2 cellular contexts compared by ENCODE assay signal in genomic region chr7:125033506-125033905, GRCh38.
TF ChIP-seq lines count a peak whose summit lies in the region.

No MANE protein-coding gene starts in this region.

TF ChIP-seq in IMR-90, 13 proteins besides CTCF, POLR2A, EP300 and RAD21 (continued from another document):
- TF ChIP-seq USF2 (IDR thresholded peaks at IDR 0.05; ENCODE audit: low read depth, low read length): no peak
- TF ChIP-seq MAFK (IDR thresholded peaks at IDR 0.05; ENCODE audit: low read depth, low read length): no peak
- TF ChIP-seq MAZ (IDR thresholded peaks at IDR 0.05; ENCODE audit: borderline replicate concordance, low read depth, low read length): no peak
- TF ChIP-seq BHLHE40 (IDR thresholded peaks at IDR 0.05; ENCODE audit: low read depth, low read length): no peak
- TF ChIP-seq, protein P1, sequence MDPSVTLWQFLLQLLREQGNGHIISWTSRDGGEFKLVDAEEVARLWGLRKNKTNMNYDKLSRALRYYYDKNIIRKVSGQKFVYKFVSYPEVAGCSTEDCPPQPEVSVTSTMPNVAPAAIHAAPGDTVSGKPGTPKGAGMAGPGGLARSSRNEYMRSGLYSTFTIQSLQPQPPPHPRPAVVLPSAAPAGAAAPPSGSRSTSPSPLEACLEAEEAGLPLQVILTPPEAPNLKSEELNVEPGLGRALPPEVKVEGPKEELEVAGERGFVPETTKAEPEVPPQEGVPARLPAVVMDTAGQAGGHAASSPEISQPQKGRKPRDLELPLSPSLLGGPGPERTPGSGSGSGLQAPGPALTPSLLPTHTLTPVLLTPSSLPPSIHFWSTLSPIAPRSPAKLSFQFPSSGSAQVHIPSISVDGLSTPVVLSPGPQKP (IDR thresholded peaks at IDR 0.05; ENCODE audit: borderline replicate concordance, low read depth, low read length): no peak
- TF ChIP-seq RFX5 (IDR thresholded peaks at IDR 0.05; ENCODE audit: low read depth, low read length): no peak

TF ChIP-seq in HepG2, 621 proteins besides CTCF, POLR2A, EP300 and RAD21 (continued from another document):
- TF ChIP-seq, protein P2, sequence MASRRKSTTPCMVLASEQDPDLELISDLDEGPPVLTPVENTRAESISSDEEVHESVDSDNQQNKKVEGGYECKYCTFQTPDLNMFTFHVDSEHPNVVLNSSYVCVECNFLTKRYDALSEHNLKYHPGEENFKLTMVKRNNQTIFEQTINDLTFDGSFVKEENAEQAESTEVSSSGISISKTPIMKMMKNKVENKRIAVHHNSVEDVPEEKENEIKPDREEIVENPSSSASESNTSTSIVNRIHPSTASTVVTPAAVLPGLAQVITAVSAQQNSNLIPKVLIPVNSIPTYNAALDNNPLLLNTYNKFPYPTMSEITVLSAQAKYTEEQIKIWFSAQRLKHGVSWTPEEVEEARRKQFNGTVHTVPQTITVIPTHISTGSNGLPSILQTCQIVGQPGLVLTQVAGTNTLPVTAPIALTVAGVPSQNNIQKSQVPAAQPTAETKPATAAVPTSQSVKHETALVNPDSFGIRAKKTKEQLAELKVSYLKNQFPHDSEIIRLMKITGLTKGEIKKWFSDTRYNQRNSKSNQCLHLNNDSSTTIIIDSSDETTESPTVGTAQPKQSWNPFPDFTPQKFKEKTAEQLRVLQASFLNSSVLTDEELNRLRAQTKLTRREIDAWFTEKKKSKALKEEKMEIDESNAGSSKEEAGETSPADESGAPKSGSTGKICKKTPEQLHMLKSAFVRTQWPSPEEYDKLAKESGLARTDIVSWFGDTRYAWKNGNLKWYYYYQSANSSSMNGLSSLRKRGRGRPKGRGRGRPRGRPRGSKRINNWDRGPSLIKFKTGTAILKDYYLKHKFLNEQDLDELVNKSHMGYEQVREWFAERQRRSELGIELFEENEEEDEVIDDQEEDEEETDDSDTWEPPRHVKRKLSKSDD (CRISPR knock-in tag; IDR thresholded peaks at IDR 0.05; ENCODE audit: low read depth): no peak
- TF ChIP-seq, protein P3, sequence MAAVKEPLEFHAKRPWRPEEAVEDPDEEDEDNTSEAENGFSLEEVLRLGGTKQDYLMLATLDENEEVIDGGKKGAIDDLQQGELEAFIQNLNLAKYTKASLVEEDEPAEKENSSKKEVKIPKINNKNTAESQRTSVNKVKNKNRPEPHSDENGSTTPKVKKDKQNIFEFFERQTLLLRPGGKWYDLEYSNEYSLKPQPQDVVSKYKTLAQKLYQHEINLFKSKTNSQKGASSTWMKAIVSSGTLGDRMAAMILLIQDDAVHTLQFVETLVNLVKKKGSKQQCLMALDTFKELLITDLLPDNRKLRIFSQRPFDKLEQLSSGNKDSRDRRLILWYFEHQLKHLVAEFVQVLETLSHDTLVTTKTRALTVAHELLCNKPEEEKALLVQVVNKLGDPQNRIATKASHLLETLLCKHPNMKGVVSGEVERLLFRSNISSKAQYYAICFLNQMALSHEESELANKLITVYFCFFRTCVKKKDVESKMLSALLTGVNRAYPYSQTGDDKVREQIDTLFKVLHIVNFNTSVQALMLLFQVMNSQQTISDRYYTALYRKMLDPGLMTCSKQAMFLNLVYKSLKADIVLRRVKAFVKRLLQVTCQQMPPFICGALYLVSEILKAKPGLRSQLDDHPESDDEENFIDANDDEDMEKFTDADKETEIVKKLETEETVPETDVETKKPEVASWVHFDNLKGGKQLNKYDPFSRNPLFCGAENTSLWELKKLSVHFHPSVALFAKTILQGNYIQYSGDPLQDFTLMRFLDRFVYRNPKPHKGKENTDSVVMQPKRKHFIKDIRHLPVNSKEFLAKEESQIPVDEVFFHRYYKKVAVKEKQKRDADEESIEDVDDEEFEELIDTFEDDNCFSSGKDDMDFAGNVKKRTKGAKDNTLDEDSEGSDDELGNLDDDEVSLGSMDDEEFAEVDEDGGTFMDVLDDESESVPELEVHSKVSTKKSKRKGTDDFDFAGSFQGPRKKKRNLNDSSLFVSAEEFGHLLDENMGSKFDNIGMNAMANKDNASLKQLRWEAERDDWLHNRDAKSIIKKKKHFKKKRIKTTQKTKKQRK (IDR thresholded peaks at IDR 0.05; ENCODE audit: low read length): no peak
- TF ChIP-seq SP2 (CRISPR knock-in tag; IDR thresholded peaks at IDR 0.05) (no peak), NFIC (IDR thresholded peaks at IDR 0.05; ENCODE audit: low read length) (no peak), ZNF24 (IDR thresholded peaks at IDR 0.05) (no peak), ZNF703 (CRISPR knock-in tag; IDR thresholded peaks at IDR 0.05; ENCODE audit: borderline replicate concordance) (no peak), ZKSCAN5 (CRISPR knock-in tag; IDR thresholded peaks at IDR 0.05) (no peak), ZNF383 (CRISPR knock-in tag; IDR thresholded peaks at IDR 0.05; ENCODE audit: borderline replicate concordance) (no peak), AGO1 (IDR thresholded peaks at IDR 0.05; ENCODE audit: low read depth, low read length, poor library complexity, severe bottlenecking) (no peak), ZNF280D (CRISPR knock-in tag; IDR thresholded peaks at IDR 0.05) (no peak)
